ENCODE assay signal across 6 cellular contexts in genomic region chr6:169702640-169703246, GRCh38. TPM values are rescaled to one million over a fixed set of nuclear protein-coding genes. Genes with fewer than 3 reads are reported as not detected.
DNase-seq lines count a peak whose midpoint lies in the region; ATAC-seq and TF ChIP-seq lines count a peak whose summit lies in the region.

No MANE protein-coding gene starts in this region.

- TF ChIP-seq CTCF in kidney epithelial cell (IDR thresholded peaks at IDR 0.05; ENCODE audit: insufficient read depth, low read length, poor library complexity, severe bottlenecking) (no peak), tibial artery (IDR thresholded peaks at IDR 0.05) (no peak)

- peaks cover 5 to 43% (median 32%) of the 10 kb centered on the region in 4 donors for H3K4me1 ChIP-seq in tibial artery

- peak; percentile 15 for ATAC-seq in GM19351 (IDR thresholded peaks at IDR 0.05; ENCODE audit: unreplicated experiment)
- peak; percentile 19 for ATAC-seq in HG03439 (IDR thresholded peaks at IDR 0.05; ENCODE audit: unreplicated experiment)

- H3K4me3 ChIP-seq in kidney epithelial cell (ENCODE audit: low read depth, low read length) (peak overlapping the region; percentile 85), tibial artery (peak overlapping the region; percentile 77 to 85)

- no peaks in the 10 kb centered on the region for H3K27me3 ChIP-seq in kidney epithelial cell (ENCODE audit: control insufficient read depth, insufficient read depth, low read length)
- H3K27me3 ChIP-seq in tibial artery = no peaks in the 10 kb centered on the region

- intact Hi-C loops in tibial artery (cut with DNase I; ENCODE audit: low total_unique reads) = loop anchor here (2.0 kb wide), 1 partner anchor 20 kb away; no protein-coding TSS in a partner anchor

- DNase-seq in activated T-cell treated with anti-CD3 and anti-CD28 coated beads for 4 hours = peak; percentile 7
- no peak for DNase-seq in kidney epithelial cell (ENCODE audit: low read depth)
- no peak for DNase-seq in tibial artery
- DNase-seq in GDM1 (lab: John Stamatoyannopoulos, UW) = no peak

- peaks cover 1% of the 10 kb centered on the region for H3K36me3 ChIP-seq in kidney epithelial cell (ENCODE audit: control insufficient read depth, insufficient read depth, low read length)
- peaks cover 0 to 12% (median 6%) of the 10 kb centered on the region in 3 donors for H3K36me3 ChIP-seq in tibial artery

- peak overlapping the region; percentile 89 to 99 for H3K27ac ChIP-seq in tibial artery

- no peaks in the 10 kb centered on the region for H3K9me3 ChIP-seq in tibial artery

RNA-seq across cellular contexts. Expression of gene C6orf120, which starts 0.8 kb away (rescaled TPM):
- total RNA-seq in kidney epithelial cell = 35.9 and 42.9 TPM in 2 replicates

RNA-seq across cellular contexts. Expression of gene WDR27, which starts 0.9 kb away (rescaled TPM):
- 27.0 and 34.4 TPM in 2 replicates for total RNA-seq in kidney epithelial cell

RNA-seq across cellular contexts. Expression of gene PHF10, which starts 21.6 kb away (rescaled TPM):
- total RNA-seq in kidney epithelial cell = 31.3 and 32.7 TPM in 2 replicates

RNA-seq across cellular contexts. Expression of gene DYNLT2, which starts 48.6 kb away (rescaled TPM):
- 1.3 and 1.4 TPM in 2 replicates for total RNA-seq in kidney epithelial cell

RNA-seq across cellular contexts. Expression of gene ERMARD, which starts 48.7 kb away (rescaled TPM):
- 20.3 and 34.2 TPM in 2 replicates for total RNA-seq in kidney epithelial cell
